23 cellular contexts compared by ENCODE assay signal in the genomic region with DNA sequence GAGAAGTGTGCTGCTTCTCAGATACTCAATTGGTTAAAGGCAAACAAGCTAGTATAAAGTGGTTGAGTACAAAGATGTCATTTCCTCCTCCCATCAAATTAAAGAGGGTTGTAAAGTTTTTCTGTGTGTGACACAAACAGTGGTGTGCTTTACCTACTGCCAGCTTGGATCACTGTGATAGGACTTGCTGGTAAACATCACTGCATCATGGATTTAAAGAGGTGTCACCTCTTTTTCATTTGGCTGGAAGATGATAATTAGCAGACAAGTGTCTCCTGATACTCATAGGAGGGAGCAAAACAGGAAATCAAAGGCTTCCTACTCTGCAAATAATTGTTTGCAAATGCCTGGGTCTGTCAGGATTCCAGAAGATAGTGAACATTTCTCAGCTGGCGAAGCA.
"Had no signal": no experiment of that assay in that cellular context is flagged by ENCODE, and none has a peak within 500 bp of the region (broad histone marks: within the 10 kb centered on the region; RNA-seq: fewer than 3 reads in every experiment).

No MANE protein-coding gene starts in this region.

- H3K27me3 ChIP-seq: cardiac muscle cell, tibial nerve had no signal

- H3K27ac ChIP-seq: cardiac muscle cell, dorsolateral prefrontal cortex, lower lobe of right lung, tibial nerve had no signal

- H3K4me1 ChIP-seq: tibial nerve had no signal

- FAIRE-seq: islet of Langerhans, TTC549, urothelium cell line had no signal

- H3K36me3 ChIP-seq: cardiac muscle cell, lower lobe of right lung, tibial nerve had no signal

- H3K4me3 ChIP-seq: cardiac muscle cell, dorsolateral prefrontal cortex, lower lobe of right lung, tibial nerve had no signal

- H3K9me3 ChIP-seq: lower lobe of right lung, tibial nerve had no signal

- DNase-seq: activated CD4-positive, alpha-beta T cell treated with anti-CD3 and anti-CD28 coated beads for 36 hours; activated CD4-positive, alpha-beta T cell treated with anti-CD3 and anti-CD28 coated beads, Interleukin-2, amount 50 U/mL, for 48 hours; activated T-cell treated with anti-CD3 and anti-CD28 coated beads for 4 hours; dorsolateral prefrontal cortex; endodermal cell; foreskin melanocyte; glutamatergic neuron; hippocampal formation; left cardiac atrium; lower lobe of right lung; midbrain; nephron progenitor cell; nucleus accumbens; posterior cingulate gyrus; stimulated activated CD4-positive, alpha-beta T cell treated with anti-CD3 and anti-CD28 coated beads, Interleukin-12 subunit alpha, Interleukin-12 subunit beta, amount 100 ng/mL, for 4 hours; stimulated activated CD4-positive, alpha-beta T cell treated with anti-CD3 and anti-CD28 coated beads, Interleukin-1b, Interleukin-23, amount 100 ng/mL, for 48 hours; stimulated activated CD8-positive, alpha-beta memory T cell treated with anti-CD3 and anti-CD28 coated beads, Interleukin-4, amount 100 ng/mL, for 48 hours; stimulated activated naive CD4-positive, alpha-beta T cell treated with Interleukin-2 at 50 U/mL for 16 hours had no signal
